Comparison of ENCODE assay signal across 11 cellular contexts in the genomic region with DNA sequence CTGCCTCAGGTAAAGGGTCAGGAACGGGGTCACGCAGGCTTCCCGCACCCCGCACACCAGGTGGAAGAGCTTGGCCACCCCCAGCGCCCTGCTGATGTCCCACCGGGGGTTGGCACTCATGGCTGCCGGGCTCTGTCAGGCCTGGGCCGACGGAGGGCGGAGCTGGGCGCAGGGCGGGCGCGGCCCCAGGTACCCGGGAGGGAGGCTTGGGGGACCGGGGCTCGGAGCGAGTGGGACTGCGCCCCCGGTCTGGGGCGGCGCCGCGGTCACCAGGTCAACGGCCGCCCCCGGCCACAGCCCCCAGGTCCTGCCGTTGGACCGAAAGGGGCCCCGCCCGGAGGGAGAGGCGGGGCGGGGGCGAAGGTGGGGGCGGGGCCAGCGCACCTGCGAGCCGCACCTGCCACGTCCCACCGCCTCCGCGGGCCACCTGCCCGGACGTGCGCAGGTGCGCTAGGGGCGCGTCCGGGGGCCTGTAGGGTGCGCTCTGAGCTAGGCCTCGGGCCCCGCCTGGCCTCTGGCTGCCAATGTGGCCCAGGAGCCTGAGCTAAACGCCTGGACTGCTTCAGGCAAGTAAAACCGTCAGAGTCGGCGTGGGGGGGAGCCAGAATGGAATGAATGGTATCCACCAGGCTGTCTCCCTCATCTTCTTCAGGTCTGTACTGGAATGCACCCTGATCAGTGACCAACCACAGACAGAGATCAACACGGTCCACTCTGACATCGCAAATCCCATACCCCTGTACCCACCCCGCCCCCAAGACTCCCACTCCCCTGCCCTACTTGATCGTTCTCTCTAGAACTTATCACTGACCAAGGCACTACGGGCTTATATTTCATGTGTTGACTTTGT. TPM values are rescaled to one million over a fixed set of nuclear protein-coding genes. Genes with fewer than 3 reads are reported as not detected.
DNase-seq lines count a peak whose midpoint lies in the region; ATAC-seq and TF ChIP-seq lines count a peak whose summit lies in the region.
"Had no signal": no experiment of that assay in that cellular context is flagged by ENCODE, and none has a peak within 500 bp of the region (broad histone marks: within the 10 kb centered on the region; RNA-seq: fewer than 3 reads in every experiment).

Gene MFSD6L, minus strand, starts transcription at position 365 of the 850 bp plus-strand sequence. Its CDS starts 245 bp downstream, at position 120.

- H3K4me1 Mint-ChIP-seq in progenitor cell of endocrine pancreas (ENCODE audit: low read depth) = peaks cover 37% of the 10 kb centered on the region
- H3K4me1 Mint-ChIP-seq in activated T-helper 17 cell treated with anti-CD3 and anti-CD28 coated beads, Interleukin-2, amount 50 U/mL, for 72 hours = no peaks in the 10 kb centered on the region

- H3K9me2 ChIP-seq in hepatocyte (replicated peaks; ENCODE audit: insufficient read depth) (no peaks in the 10 kb centered on the region), GM23248 (ENCODE audit: insufficient read depth) (no peaks in the 10 kb centered on the region)

- H3K9ac ChIP-seq in GM23248 = no peak within 1 kb of the TSS

- H2AFZ ChIP-seq in hepatocyte = peak within 1 kb of the TSS; percentile 49
- no peak within 1 kb of the TSS for H2AFZ ChIP-seq in GM23248

- H3K79me2 ChIP-seq in hepatocyte (no peaks in the 10 kb centered on the region), GM23248 (ENCODE audit: insufficient read depth) (no peaks in the 10 kb centered on the region)

- H3K9me3 ChIP-seq in hepatocyte (ENCODE audit: low read depth) (no peaks in the 10 kb centered on the region), GM23248 (ENCODE audit: low read depth) (no peaks in the 10 kb centered on the region)

- WGBS in hepatocyte (ENCODE audit: low lambda C conversion rate, missing lambda C conversion rate) = 12% methylated on average over 25 of the region's 61 CpGs
- WGBS in GM23248 (ENCODE audit: low coverage in 1 of 2, low lambda C conversion rate in 2 of 2, missing lambda C conversion rate in 2 of 2), 2 experiments = 19 to 20% methylated on average over 23 to 37 of the region's 61 CpGs

- peaks cover 6% of the 10 kb centered on the region for H3K27me3 Mint-ChIP-seq in progenitor cell of endocrine pancreas
- no peaks in the 10 kb centered on the region for H3K27me3 Mint-ChIP-seq in activated T-helper 17 cell treated with anti-CD3 and anti-CD28 coated beads, Interleukin-2, amount 50 U/mL, for 72 hours

- H3K27ac ChIP-seq in hepatocyte (no peak within 1 kb of the TSS), GM23248 (no peak within 1 kb of the TSS)

- H3K36me3 Mint-ChIP-seq in progenitor cell of endocrine pancreas (ENCODE audit: insufficient read depth) = no peaks in the 10 kb centered on the region
- H3K36me3 Mint-ChIP-seq in activated T-helper 17 cell treated with anti-CD3 and anti-CD28 coated beads, Interleukin-2, amount 50 U/mL, for 72 hours (ENCODE audit: low read depth) = no peaks in the 10 kb centered on the region

- H3K27me3 ChIP-seq in hepatocyte (peaks cover 16% of the 10 kb centered on the region), GM23248 (replicated peaks; ENCODE audit: insufficient read depth) (peaks cover 11% of the 10 kb centered on the region; the same call in 1 of the 2 replicates)

- ATAC-seq in activated T-helper 17 cell treated with anti-CD3 and anti-CD28 coated beads, Interleukin-2, amount 50 U/mL, for 72 hours (replicated peaks) = no peak

- H3K27ac Mint-ChIP-seq in progenitor cell of endocrine pancreas = peak within 1 kb of the TSS; percentile 90
- H3K27ac Mint-ChIP-seq in activated T-helper 17 cell treated with anti-CD3 and anti-CD28 coated beads, Interleukin-2, amount 50 U/mL, for 72 hours = no peak within 1 kb of the TSS

- H3K4me3 ChIP-seq in hepatocyte (no peak within 1 kb of the TSS), GM23248 (no peak within 1 kb of the TSS)

- H3K4me1 ChIP-seq in hepatocyte (ENCODE audit: insufficient read depth) (peaks cover 10% of the 10 kb centered on the region), GM23248 (ENCODE audit: insufficient read depth) (no peaks in the 10 kb centered on the region)

- peak; percentile 18 for TF ChIP-seq CTCF in hepatocyte (IDR thresholded peaks at IDR 0.05; ENCODE audit: poor library complexity)
- peak; percentile 44 for TF ChIP-seq CTCF in progenitor cell of endocrine pancreas (IDR thresholded peaks at IDR 0.05; ENCODE audit: unreplicated experiment)

- peak within 1 kb of the TSS; percentile 77 for H3K4me2 ChIP-seq in hepatocyte
- H3K4me2 ChIP-seq in GM23248 (ENCODE audit: unreplicated experiment) = no peak within 1 kb of the TSS

- H4K20me1 ChIP-seq in hepatocyte (ENCODE audit: insufficient read depth, poor library complexity, severe bottlenecking) = no peaks in the 10 kb centered on the region
- H4K20me1 ChIP-seq in GM23248 (ENCODE audit: insufficient read depth) = no peaks in the 10 kb centered on the region

- peak; percentile 15 for DNase-seq in DMS 273 (lab: John Stamatoyannopoulos, UW; ENCODE audit: unreplicated experiment)
- no peak for DNase-seq in DMS 273 treated with DMSO at 0.1 percent for 48 hours (lab: John Stamatoyannopoulos, UW)
- peak; percentile 72 for DNase-seq in RPMI8226
- peak; percentile 85 for DNase-seq in hepatocyte (ENCODE audit: low spot score)
- peak; percentile 66 for DNase-seq in progenitor cell of endocrine pancreas (ENCODE audit: low spot score, unreplicated experiment)
- no peak for DNase-seq in GM23248
- DNase-seq in G401 (ENCODE audit: low spot score) = no peak
- DNase-seq: stimulated activated CD4-positive, alpha-beta T cell treated with anti-CD3 and anti-CD28 coated beads, Interleukin-4, amount 100 ng/mL, for 1 hour had no signal

- no peaks in the 10 kb centered on the region for H3K9me3 Mint-ChIP-seq in progenitor cell of endocrine pancreas (ENCODE audit: low read depth)
- no peaks in the 10 kb centered on the region for H3K9me3 Mint-ChIP-seq in activated T-helper 17 cell treated with anti-CD3 and anti-CD28 coated beads, Interleukin-2, amount 50 U/mL, for 72 hours

- in situ Hi-C loops in GM23248 (cut with MboI) (no loop called here), G401 (cut with HindIII; ENCODE audit: low sequenced_read_pairs) (no loop called here)

- no peaks in the 10 kb centered on the region for H3K36me3 ChIP-seq in hepatocyte (replicated peaks; ENCODE audit: insufficient read depth, low read depth)
- no peaks in the 10 kb centered on the region for H3K36me3 ChIP-seq in GM23248 (ENCODE audit: low read depth)

- H3K4me3 Mint-ChIP-seq in progenitor cell of endocrine pancreas (ENCODE audit: low read depth) = peak within 1 kb of the TSS; percentile 69
- no peak within 1 kb of the TSS for H3K4me3 Mint-ChIP-seq in activated T-helper 17 cell treated with anti-CD3 and anti-CD28 coated beads, Interleukin-2, amount 50 U/mL, for 72 hours

- no peaks in the 10 kb centered on the region for H3F3A ChIP-seq in GM23248 (ENCODE audit: insufficient read depth)

RNA-seq across cellular contexts. Expression of gene MFSD6L, which starts in this region (rescaled TPM):
- 1.8 and 2.2 TPM in 2 replicates for total RNA-seq in hepatocyte
- polyA plus RNA-seq in hepatocyte = 0.34 and 0.45 TPM in 2 replicates
- total RNA-seq in progenitor cell of endocrine pancreas = 10.7 and 11.2 TPM in 2 replicates
- not detected in 2 replicates for total RNA-seq in GM23248 (2014; rRNA removed; shearing (Covaris generic))
- not detected in 2 replicates for polyA plus RNA-seq in GM23248 (2016; fragmentation: Nextera tagmentation; extraction: Ambion mirVana)
- under 1 TPM; 0.87 to 0.91 TPM for total RNA-seq in activated T-helper 17 cell treated with anti-CD3 and anti-CD28 coated beads, Interleukin-2, amount 50 U/mL, for 72 hours
- not detected in 2 replicates for total RNA-seq in G401 (2014; rRNA removed; shearing (Covaris generic))
- total RNA-seq: A172, HT1080 had no signal

Comparison
In these comparisons a context has a peak if more than half of its experiments do, and no peak if none do; other contexts are left out.
1. DNase-seq: peak in DMS 273 (single experiment), RPMI8226 (single experiment), hepatocyte (single experiment) and progenitor cell of endocrine pancreas (single experiment); none in DMS 273 treated with DMSO at 0.1 percent for 48 hours (single experiment), GM23248 (single experiment) and G401 (single experiment).